ENCODE assay signal across 12 cellular contexts in the genomic region with DNA sequence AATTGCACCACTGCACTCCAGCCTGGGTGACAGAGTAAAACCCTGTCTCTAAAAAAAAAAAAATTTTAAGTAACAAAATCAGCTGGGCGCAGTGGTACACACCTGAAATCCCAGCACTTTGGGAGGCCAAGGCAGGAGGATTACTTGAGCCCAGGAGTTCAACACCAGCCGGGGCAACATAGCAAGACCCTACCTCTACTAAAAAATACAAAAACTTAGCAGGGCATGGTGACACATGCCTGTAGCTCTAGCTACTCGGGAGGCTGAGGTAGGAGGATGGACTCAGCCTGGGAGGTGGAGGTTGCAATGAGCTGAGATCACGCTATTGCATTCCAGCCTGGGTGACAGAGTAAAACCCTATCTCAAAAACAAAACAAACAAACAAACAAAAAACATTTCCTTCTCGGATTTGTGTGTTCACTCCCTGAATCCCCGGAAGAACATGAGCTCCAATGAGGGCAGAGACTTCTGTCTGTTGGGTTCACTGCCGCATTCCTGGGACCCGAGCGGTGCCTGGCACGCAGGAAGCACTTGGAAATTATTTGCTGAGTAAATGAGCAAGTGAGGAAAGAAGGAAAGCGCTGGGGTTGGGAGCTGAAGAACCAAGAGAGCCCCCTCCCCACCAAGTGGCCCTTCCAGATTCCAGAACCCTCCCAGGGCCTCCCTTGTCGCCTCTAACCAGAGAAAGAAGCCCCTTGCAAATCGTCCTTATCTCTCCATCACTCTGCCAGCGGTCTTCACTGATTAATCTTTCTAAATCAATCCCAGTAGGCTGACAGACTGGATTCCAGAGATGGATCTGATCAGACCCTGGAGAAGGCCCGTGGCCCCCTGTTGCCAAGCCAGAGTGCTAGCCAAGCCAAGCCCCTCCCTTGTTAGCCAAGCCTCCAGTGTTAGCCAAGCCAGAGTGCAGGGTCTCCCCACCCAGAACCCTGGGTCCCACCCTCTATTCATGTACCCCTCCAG. TPM values are rescaled to one million over a fixed set of nuclear protein-coding genes. Genes with fewer than 3 reads are reported as not detected.
DNase-seq lines count a peak whose midpoint lies in the region; ATAC-seq, FAIRE-seq and TF ChIP-seq lines count a peak whose summit lies in the region.
"Had no signal": no experiment of that assay in that cellular context is flagged by ENCODE, and none has a peak within 500 bp of the region (broad histone marks: within the 10 kb centered on the region; RNA-seq: fewer than 3 reads in every experiment).

No MANE protein-coding gene starts in this region.

- H3K4me1 Mint-ChIP-seq in mesothelial cell of epicardium: peaks cover 42% of the 10 kb centered on the region

- DNase-seq in NCI-H82 (lab: John Stamatoyannopoulos, UW) (peak; percentile 35), NCI-H82 treated with DMSO at 0.1 percent for 48 hours (lab: John Stamatoyannopoulos, UW; ENCODE audit: unreplicated experiment) (no peak), choroid plexus epithelial cell (ENCODE audit: low read depth) (peak; percentile 29), mesothelial cell of epicardium (ENCODE audit: low spot score in 2 of 2, unreplicated experiment in 2 of 2) (peak in 1 of 2 experiments; percentile 58), transverse colon (no peak), aorta (no peak), 8988T (no peak), H54 (ENCODE audit: insufficient read length, low spot score) (no peak)
- DNase-seq: activated naive CD4-positive, alpha-beta T cell; NCI-H1417 treated with DMSO at 0.1 percent for 48 hours; stimulated activated CD4-positive, alpha-beta T cell treated with anti-CD3 and anti-CD28 coated beads, Interleukin-4, amount 100 ng/mL, for 1 hour; T-helper 1 cell had no signal

- no peak for TF ChIP-seq CTCF in choroid plexus epithelial cell (conservative IDR thresholded peaks at IDR 0.05; ENCODE audit: low read depth, low read length)
- TF ChIP-seq CTCF in mesothelial cell of epicardium (IDR thresholded peaks at IDR 0.05; ENCODE audit: unreplicated experiment): no peak
- TF ChIP-seq CTCF in transverse colon (IDR thresholded peaks at IDR 0.05): no peak

- H3K4me3 Mint-ChIP-seq in mesothelial cell of epicardium: peak overlapping the region; percentile 86

- no peaks in the 10 kb centered on the region for H3K27me3 Mint-ChIP-seq in mesothelial cell of epicardium (ENCODE audit: low read depth)

- H3K36me3 ChIP-seq in transverse colon (no peaks in the 10 kb centered on the region), aorta (ENCODE audit: control insufficient read depth in 1 of 2, insufficient read depth in 2 of 2, low read length in 1 of 2) (no peaks in the 10 kb centered on the region)

- H3K36me3 Mint-ChIP-seq in mesothelial cell of epicardium: peaks cover 8% of the 10 kb centered on the region

- H3K9me3 ChIP-seq in transverse colon (no peaks in the 10 kb centered on the region), aorta (ENCODE audit: control insufficient read depth, low read length) (no peaks in the 10 kb centered on the region)

- no peaks in the 10 kb centered on the region for H3K9me3 Mint-ChIP-seq in mesothelial cell of epicardium

- TF ChIP-seq POLR2A in transverse colon (IDR thresholded peaks at IDR 0.05): no peak
- TF ChIP-seq POLR2A in H54 (IDR thresholded peaks at IDR 0.05; ENCODE audit: low read depth, low read length): no peak

- peak overlapping the region; percentile 98 for H3K27ac Mint-ChIP-seq in mesothelial cell of epicardium

- no peak for ATAC-seq in aorta (ENCODE audit: low FRiP score)

- H3K27me3 ChIP-seq in transverse colon: no peaks in the 10 kb centered on the region
- H3K27me3 ChIP-seq in aorta (ENCODE audit: control insufficient read depth in 1 of 2, insufficient read depth in 2 of 2, low read length in 1 of 2): no peaks in the 10 kb centered on the region

- WGBS in transverse colon (ENCODE audit: low coverage in 1 of 2), 2 donors: 27 to 48% methylated on average over 4 to 15 of the region's 15 CpGs
- WGBS in aorta, 2 donors: 32 to 39% methylated on average over 15 of the region's 15 CpGs

- H3K4me3 ChIP-seq in choroid plexus epithelial cell (ENCODE audit: low read depth, low read length) (no peak overlapping the region), transverse colon (peak overlapping the region in 1 of 4 donors; percentile 89), aorta (ENCODE audit: low read length in 2 of 2) (no peak overlapping the region)

- no peak for FAIRE-seq in H54 (lab: Jason Lieb, UNC)

- H3K27ac ChIP-seq in transverse colon: peak overlapping the region; percentile 96 to 100 (median 98)
- peak overlapping the region in 1 of 2 donors; percentile 28 for H3K27ac ChIP-seq in aorta (ENCODE audit: low read depth in 1 of 2, low read length in 2 of 2)

- in situ Hi-C loops in transverse colon (cut with MboI; ENCODE audit: low pct_ligation_motif_present in 1 of 4, low pct_unique_long_range_greater_than_20kb in 1 of 4, low sequenced_read_pairs in 3 of 4): no loop called here

- intact Hi-C loops in transverse colon (cut with DNase I; ENCODE audit: low total_unique reads): no loop called here
- intact Hi-C loops in aorta (cut with DNase I): no loop called here

- no peak for TF ChIP-seq EP300 in transverse colon (IDR thresholded peaks at IDR 0.05; ENCODE audit: low read depth)

- H3K4me1 ChIP-seq in transverse colon (peaks cover 10 to 46% (median 30%) of the 10 kb centered on the region in 4 donors), aorta (ENCODE audit: control insufficient read depth in 1 of 2, insufficient read depth in 2 of 2, low read length in 2 of 2) (no peaks in the 10 kb centered on the region)

RNA-seq across cellular contexts. Expression of gene TNRC18, which starts 6.2 kb away (rescaled TPM):
- 151 to 171 TPM (median 166 TPM) in 3 replicates for total RNA-seq in mesothelial cell of epicardium
- total RNA-seq in transverse colon: 100 to 1,000 TPM in 3 of 4 donors, 10 to 100 TPM in 1; 91.2 to 430 (median 175) TPM
- total RNA-seq in aorta: 100 to 1,000 TPM; 108 to 132 TPM
- 10 to 100 TPM; 41.8 to 48.4 TPM for polyA plus RNA-seq in aorta

Comparison
In these comparisons a context has a peak if more than half of its experiments do, and no peak if none do; other contexts are left out.
1. DNase-seq: peak in NCI-H82 (single experiment) and choroid plexus epithelial cell (single experiment); none in NCI-H82 treated with DMSO at 0.1 percent for 48 hours (single experiment), transverse colon (single experiment), aorta (0 of 2), 8988T (single experiment) and H54 (single experiment).